Comparison of ENCODE assay signal across 21 cellular contexts in genomic region chr13:22738357-22738756, GRCh38.
DNase-seq lines count a peak whose midpoint lies in the region; ATAC-seq and TF ChIP-seq lines count a peak whose summit lies in the region.
"Had no signal": no experiment of that assay in that cellular context is flagged by ENCODE, and none has a peak within 500 bp of the region (broad histone marks: within the 10 kb centered on the region; RNA-seq: fewer than 3 reads in every experiment).

No MANE protein-coding gene starts in this region.

- H3K4me1 ChIP-seq in GM23338 (ENCODE audit: insufficient read depth) (no peaks in the 10 kb centered on the region), liver (ENCODE audit: control insufficient read depth in 4 of 4, insufficient read depth in 4 of 4, low read length in 3 of 4) (peaks cover 0 to 1% (median 0%) of the 10 kb centered on the region in 4 donors), neural progenitor cell (no peaks in the 10 kb centered on the region)
- H3K4me1 ChIP-seq: A549; BLaER1 treated with 17β-estradiol and CSF1 and Interleukin-3, amounts not matched to agents 10 nM and 100 nM; Caco-2 had no signal

- H3K9me2 ChIP-seq in GM23338 (ENCODE audit: insufficient read depth) = no peaks in the 10 kb centered on the region

- H3K9me3 Mint-ChIP-seq in GM23338 = no peaks in the 10 kb centered on the region
- peaks cover 5% of the 10 kb centered on the region for H3K9me3 Mint-ChIP-seq in neural progenitor cell
- H3K9me3 Mint-ChIP-seq in activated CD4-positive, alpha-beta memory T cell treated with anti-CD3 and anti-CD28 coated beads for 36 hours = no peaks in the 10 kb centered on the region
- H3K9me3 Mint-ChIP-seq: CD4-positive, alpha-beta T cell had no signal

- H3K36me3 ChIP-seq in GM23338 (ENCODE audit: insufficient read depth) (no peaks in the 10 kb centered on the region), liver (ENCODE audit: control insufficient read depth in 4 of 4, insufficient read depth in 3 of 4, low read depth in 1 of 4, low read length in 3 of 4) (no peaks in the 10 kb centered on the region), neural progenitor cell (no peaks in the 10 kb centered on the region)
- H3K36me3 ChIP-seq: BLaER1 treated with 17β-estradiol and CSF1 and Interleukin-3, amounts not matched to agents 10 nM and 100 nM had no signal

- DNase-seq in GM23338 (ENCODE audit: low spot score) = no peak
- no peak for DNase-seq in neural progenitor cell (ENCODE audit: low spot score)
- no peak for DNase-seq in activated CD4-positive, alpha-beta memory T cell treated with anti-CD3 and anti-CD28 coated beads for 36 hours
- DNase-seq: AML-193; Caco-2; Calu3; CD4-positive, alpha-beta T cell; CD8-positive, alpha-beta T cell; DMS53; DMS79; DND-41; EL; GDM1 had no signal

- WGBS in liver = 56% methylated on average over 3 of the region's 3 CpGs

- H3K4me1 Mint-ChIP-seq in GM23338 = peaks cover 9% of the 10 kb centered on the region
- H3K4me1 Mint-ChIP-seq in neural progenitor cell = no peaks in the 10 kb centered on the region
- H3K4me1 Mint-ChIP-seq in activated CD4-positive, alpha-beta memory T cell treated with anti-CD3 and anti-CD28 coated beads for 36 hours (ENCODE audit: low read depth) = no peaks in the 10 kb centered on the region
- H3K4me1 Mint-ChIP-seq: B cell had no signal

- POLR2A ChIA-PET in activated CD4-positive, alpha-beta memory T cell treated with anti-CD3 and anti-CD28 coated beads for 36 hours (lab: Charles Lee) = no interaction called here

- H3K27me3 ChIP-seq in GM23338 (ENCODE audit: insufficient read depth) = no peaks in the 10 kb centered on the region
- peaks cover 0 to 2% (median 0%) of the 10 kb centered on the region in 4 donors for H3K27me3 ChIP-seq in liver (ENCODE audit: control insufficient read depth in 4 of 4, insufficient read depth in 4 of 4, low read length in 3 of 4)
- no peaks in the 10 kb centered on the region for H3K27me3 ChIP-seq in neural progenitor cell
- H3K27me3 ChIP-seq: BLaER1 treated with 17β-estradiol and CSF1 and Interleukin-3, amounts not matched to agents 10 nM and 100 nM had no signal

- H4K20me1 ChIP-seq in GM23338 (replicated peaks; ENCODE audit: insufficient read depth) (no peaks in the 10 kb centered on the region), neural progenitor cell (ENCODE audit: low read depth) (no peaks in the 10 kb centered on the region)
- H4K20me1 ChIP-seq: BLaER1 treated with 17β-estradiol and CSF1 and Interleukin-3, amounts not matched to agents 10 nM and 100 nM had no signal

- H3K9me3 ChIP-seq in liver (ENCODE audit: control insufficient read depth in 4 of 4, low read length in 3 of 4) (peaks cover 0 to 5% (median under 1%) of the 10 kb centered on the region in 4 donors), neural progenitor cell (ENCODE audit: low read depth) (no peaks in the 10 kb centered on the region)
- H3K9me3 ChIP-seq: A549 had no signal

- H3K4me3 Mint-ChIP-seq in GM23338 = no peak overlapping the region
- no peak overlapping the region for H3K4me3 Mint-ChIP-seq in neural progenitor cell
- no peak overlapping the region for H3K4me3 Mint-ChIP-seq in activated CD4-positive, alpha-beta memory T cell treated with anti-CD3 and anti-CD28 coated beads for 36 hours
- H3K4me3 Mint-ChIP-seq: B cell; CD4-positive, alpha-beta T cell; CD8-positive, alpha-beta T cell had no signal

- H3K4me2 ChIP-seq in GM23338 (no peak overlapping the region), neural progenitor cell (no peak overlapping the region)
- H3K4me2 ChIP-seq: A549; BLaER1 treated with 17β-estradiol and CSF1 and Interleukin-3, amounts not matched to agents 10 nM and 100 nM had no signal

- H3K27ac Mint-ChIP-seq in GM23338 (no peak overlapping the region), neural progenitor cell (no peak overlapping the region)
- H3K27ac Mint-ChIP-seq in activated CD4-positive, alpha-beta memory T cell treated with anti-CD3 and anti-CD28 coated beads for 36 hours = no peak overlapping the region
- H3K27ac Mint-ChIP-seq: B cell; CD4-positive, alpha-beta T cell; CD8-positive, alpha-beta T cell had no signal

- H3K27me3 Mint-ChIP-seq in GM23338 (ENCODE audit: insufficient read depth, low read depth, poor library complexity) (no peaks in the 10 kb centered on the region), neural progenitor cell (ENCODE audit: insufficient read depth, low read depth) (peaks cover 2% of the 10 kb centered on the region)
- peaks cover 9% of the 10 kb centered on the region for H3K27me3 Mint-ChIP-seq in activated CD4-positive, alpha-beta memory T cell treated with anti-CD3 and anti-CD28 coated beads for 36 hours
- H3K27me3 Mint-ChIP-seq: B cell had no signal

- no peaks in the 10 kb centered on the region for H3K79me2 ChIP-seq in GM23338 (replicated peaks; ENCODE audit: insufficient read depth)
- H3K79me2 ChIP-seq in neural progenitor cell (ENCODE audit: low read depth) = no peaks in the 10 kb centered on the region

- no peak overlapping the region for H3K4me3 ChIP-seq in GM23338
- H3K4me3 ChIP-seq in liver (ENCODE audit: low read depth in 1 of 3, low read length in 3 of 3) = no peak overlapping the region
- H3K4me3 ChIP-seq in neural progenitor cell = no peak overlapping the region
- H3K4me3 ChIP-seq: A549; BLaER1 treated with 17β-estradiol and CSF1 and Interleukin-3, amounts not matched to agents 10 nM and 100 nM; GM12878 had no signal

- H3F3A ChIP-seq in GM23338 (replicated peaks; ENCODE audit: low read depth) (no peaks in the 10 kb centered on the region), neural progenitor cell (ENCODE audit: low read depth) (no peaks in the 10 kb centered on the region)

- ATAC-seq in GM23338 (no peak), GM21723 (IDR thresholded peaks at IDR 0.05; ENCODE audit: unreplicated experiment) (no peak)
- ATAC-seq: A549; CD8-positive, alpha-beta T cell; GM12878 had no signal

- H3K27ac ChIP-seq in GM23338 (ENCODE audit: low read depth) (no peak overlapping the region), liver (ENCODE audit: low read depth in 1 of 2, low read length in 2 of 2) (no peak overlapping the region), neural progenitor cell (no peak overlapping the region)
- H3K27ac ChIP-seq: 22Rv1; A549; BLaER1 treated with 17β-estradiol and CSF1 and Interleukin-3, amounts not matched to agents 10 nM and 100 nM; C4-2B had no signal

- peak overlapping the region; percentile 33; the same call in 1 of the 2 replicates for H2AFZ ChIP-seq in GM23338
- H2AFZ ChIP-seq in neural progenitor cell (replicated peaks) = peak overlapping the region; percentile 0

- CTCF ChIA-PET in activated CD4-positive, alpha-beta memory T cell treated with anti-CD3 and anti-CD28 coated beads for 36 hours (lab: Charles Lee) = no interaction called here

- TF ChIP-seq RAD21 in liver (IDR thresholded peaks at IDR 0.05) = no peak

- no peak for TF ChIP-seq CTCF in GM23338 (conservative IDR thresholded peaks at IDR 0.05; ENCODE audit: low read depth in 2 of 2)
- no peak for TF ChIP-seq CTCF in liver (IDR thresholded peaks at IDR 0.05; ENCODE audit: low read depth, low read length, missing input control)
- no peak for TF ChIP-seq CTCF in neural progenitor cell (IDR thresholded peaks at IDR 0.05)

- H3K9ac ChIP-seq in liver (ENCODE audit: low read depth in 1 of 2, low read length in 2 of 2) (no peak overlapping the region), neural progenitor cell (no peak overlapping the region)
- H3K9ac ChIP-seq: BLaER1 treated with 17β-estradiol and CSF1 and Interleukin-3, amounts not matched to agents 10 nM and 100 nM had no signal

- H3K36me3 Mint-ChIP-seq in GM23338 (ENCODE audit: low read depth) (no peaks in the 10 kb centered on the region), neural progenitor cell (no peaks in the 10 kb centered on the region)
- no peaks in the 10 kb centered on the region for H3K36me3 Mint-ChIP-seq in activated CD4-positive, alpha-beta memory T cell treated with anti-CD3 and anti-CD28 coated beads for 36 hours
- H3K36me3 Mint-ChIP-seq: CD8-positive, alpha-beta T cell had no signal

- intact Hi-C loops in activated CD4-positive, alpha-beta memory T cell treated with anti-CD3 and anti-CD28 coated beads for 36 hours (cut with micrococcal nuclease) = no loop called here

TF ChIP-seq in GM23338, 12 proteins besides CTCF, POLR2A, EP300 and RAD21 (continues in another document):
- TF ChIP-seq POLR2AphosphoS5 (IDR thresholded peaks at IDR 0.05; ENCODE audit: low read depth) (no peak), ZNF331 (CRISPR knock-in tag; IDR thresholded peaks at IDR 0.05; ENCODE audit: low read depth) (no peak), STAT1 (IDR thresholded peaks at IDR 0.05; ENCODE audit: unreplicated experiment) (no peak), CREB1 (CRISPR knock-in tag; IDR thresholded peaks at IDR 0.05; ENCODE audit: low read depth) (no peak)

TF ChIP-seq in liver, 16 proteins besides CTCF, POLR2A, EP300 and RAD21 (continues in another document):
- TF ChIP-seq NR2F2 (IDR thresholded peaks at IDR 0.05) = no peak
- no peak for TF ChIP-seq FOXA1 (IDR thresholded peaks at IDR 0.05)
- peak; percentile 19 for TF ChIP-seq ZBTB33 (IDR thresholded peaks at IDR 0.05)
- no peak for TF ChIP-seq FOXA2 (IDR thresholded peaks at IDR 0.05)
- TF ChIP-seq JUND (IDR thresholded peaks at IDR 0.05) = no peak
- no peak for TF ChIP-seq HNF4G (IDR thresholded peaks at IDR 0.05)
- peak; percentile 8 to 41 for TF ChIP-seq HNF4A (conservative IDR thresholded peaks at IDR 0.05)
